Comparison of ENCODE assay signal across 8 cellular contexts in the genomic region with DNA sequence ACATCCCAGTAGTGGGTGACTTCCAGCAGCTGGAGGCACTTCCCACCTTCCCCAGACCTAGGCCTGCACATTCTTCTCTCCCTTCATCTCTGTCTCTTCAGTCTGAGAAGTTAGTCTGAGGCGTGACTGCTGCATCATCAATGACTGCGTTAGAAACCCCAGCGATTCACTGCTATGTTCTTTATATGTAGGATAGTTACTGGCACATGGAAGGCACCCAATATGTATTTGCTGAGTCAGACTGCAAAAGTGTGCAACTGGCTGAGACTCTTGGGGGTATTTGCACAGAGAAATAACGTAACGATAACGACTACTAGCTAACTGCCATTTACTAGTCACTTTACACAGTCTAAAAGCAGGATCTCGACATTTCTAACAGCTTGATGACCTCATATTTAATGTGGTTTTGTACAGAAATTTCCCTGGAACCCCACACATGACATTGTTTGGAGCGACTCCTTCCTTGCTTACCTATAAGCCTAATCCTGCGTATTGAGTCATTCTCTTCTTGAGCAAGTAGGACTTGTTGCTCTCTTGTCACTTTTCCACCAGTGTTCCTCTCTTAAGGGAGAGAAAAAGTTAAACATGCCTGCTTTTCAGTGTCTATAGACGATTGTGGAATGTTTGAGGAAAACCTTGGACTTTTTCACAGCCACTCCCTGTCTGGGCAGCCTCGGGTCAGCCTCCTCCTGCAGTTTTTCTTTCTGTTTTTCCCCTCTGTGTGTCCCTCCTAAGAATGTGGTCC. TPM values are rescaled to one million over a fixed set of nuclear protein-coding genes. Genes with fewer than 3 reads are reported as not detected.
DNase-seq lines count a peak whose midpoint lies in the region; ATAC-seq and TF ChIP-seq lines count a peak whose summit lies in the region.

No MANE protein-coding gene starts in this region.

- CTCF ChIA-PET in BJ (lab: Yijun Ruan, JAX), result interaction anchor here (1.2 to 1.9 kb wide), 2 partner anchors 10 to 19 kb away, joined by 3 to 11 read pairs; no protein-coding TSS in a partner anchor

- 78 to 82% methylated on average over 5 to 10 of the region's 11 CpGs for WGBS in mesodermal cell (ENCODE audit: insufficient coverage in 2 of 2), 2 experiments

- peak; percentile 42 for DNase-seq in BJ (ENCODE audit: low read depth)
- peak; percentile 9 for DNase-seq in MG63
- peak; percentile 25 to 63 for DNase-seq in cardiac fibroblast (ENCODE audit: low read depth in 2 of 2)
- no peak for DNase-seq in sciatic nerve (ENCODE audit: low spot score)
- no peak for DNase-seq in stimulated activated CD4-positive, alpha-beta T cell treated with anti-CD3 and anti-CD28 coated beads, Interleukin-12 subunit alpha, Interleukin-12 subunit beta, amount 100 ng/mL, for 4 hours
- no peak for DNase-seq in inferior parietal cortex (ENCODE audit: extremely low spot score)
- DNase-seq in SJCRH30, result no peak

- ATAC-seq in sciatic nerve, result no peak

- POLR2A ChIA-PET in BJ (lab: Charles Lee), result interaction anchor here (0.5 kb wide), 1 partner anchor 470 kb away, joined by 4 read pairs; no protein-coding TSS in a partner anchor

- TF ChIP-seq CTCF in BJ (IDR thresholded peaks at IDR 0.05; ENCODE audit: insufficient read depth, low read depth, low read length) (no peak), cardiac fibroblast (IDR thresholded peaks at IDR 0.05; ENCODE audit: low read depth, low read length) (no peak)

- H3K9me3 ChIP-seq in MG63 (no peaks in the 10 kb centered on the region), mesodermal cell (ENCODE audit: control insufficient read depth, low read length) (no peaks in the 10 kb centered on the region), SJCRH30 (replicated peaks) (no peaks in the 10 kb centered on the region)

- H3K27me3 ChIP-seq in BJ (ENCODE audit: control insufficient read depth, insufficient read depth, low read length) (no peaks in the 10 kb centered on the region), MG63 (no peaks in the 10 kb centered on the region), SJCRH30 (no peaks in the 10 kb centered on the region)

- H3K27ac ChIP-seq in mesodermal cell (ENCODE audit: low read depth, low read length, severe bottlenecking) (peak overlapping the region; percentile 72), SJCRH30 (no peak overlapping the region)

- H3K36me3 ChIP-seq in BJ (ENCODE audit: control insufficient read depth, insufficient read depth, low read length) (no peaks in the 10 kb centered on the region), MG63 (no peaks in the 10 kb centered on the region), mesodermal cell (ENCODE audit: control insufficient read depth, insufficient read depth, low read length) (no peaks in the 10 kb centered on the region), SJCRH30 (no peaks in the 10 kb centered on the region)

- H3K4me3 ChIP-seq in BJ (ENCODE audit: low read depth, low read length), result no peak overlapping the region
- no peak overlapping the region for H3K4me3 ChIP-seq in MG63
- H3K4me3 ChIP-seq in cardiac fibroblast (replicated peaks in 1 of 2; ENCODE audit: low read depth in 2 of 2, low read length in 2 of 2), result no peak overlapping the region
- no peak overlapping the region for H3K4me3 ChIP-seq in mesodermal cell (ENCODE audit: extremely low read depth, insufficient read depth, low read length, poor library complexity, severe bottlenecking)
- H3K4me3 ChIP-seq in SJCRH30, result no peak overlapping the region

- H3K4me1 ChIP-seq in mesodermal cell (ENCODE audit: control insufficient read depth, insufficient read depth, low read length, poor library complexity, severe bottlenecking) (peaks cover 20% of the 10 kb centered on the region), SJCRH30 (peaks cover 29% of the 10 kb centered on the region; the same call in 1 of the 2 replicates)

- intact Hi-C loops in sciatic nerve (cut with DNase I), result no loop called here

RNA-seq across cellular contexts. Expression of a gene that starts 45.5 kb away (rescaled TPM):
- polyA plus RNA-seq in BJ (2011; rRNA removed), result 0.78 and 1.9 TPM in 2 replicates
- polyA minus RNA-seq in BJ (2011; rRNA and poly(A)+ RNA removed), result 0.57 and 0.93 TPM in 2 replicates
- total RNA-seq in MG63 (2014; rRNA removed; shearing (Covaris generic); ENCODE audit: low replicate concordance), result 7.3 and 9.1 TPM in 2 replicates
- polyA plus RNA-seq in mesodermal cell (2013, experiment 1 of 2), result 4.3 TPM
- 4.5 TPM for polyA plus RNA-seq in mesodermal cell (2013, experiment 2 of 2)
- total RNA-seq in sciatic nerve, result 3.0 TPM
- 6.3 and 6.5 TPM in 2 replicates for total RNA-seq in SJCRH30 (2014; rRNA removed; shearing (Covaris generic))

RNA-seq across cellular contexts. Expression of a gene that starts 45.9 kb away (rescaled TPM):
- polyA plus RNA-seq in BJ (2011; rRNA removed), result 0.06 TPM in 1 of 2 replicates, not detected in the other
- polyA minus RNA-seq in BJ (2011; rRNA and poly(A)+ RNA removed), result not detected in 2 replicates
- not detected in 2 replicates for total RNA-seq in MG63 (2014; rRNA removed; shearing (Covaris generic); ENCODE audit: low replicate concordance)
- 1.2 TPM for polyA plus RNA-seq in mesodermal cell (2013, experiment 1 of 2)
- 0.20 TPM for polyA plus RNA-seq in mesodermal cell (2013, experiment 2 of 2)
- 0.09 TPM for total RNA-seq in sciatic nerve
- total RNA-seq in SJCRH30 (2014; rRNA removed; shearing (Covaris generic)), result not detected in 2 replicates

Comparison
In these comparisons a context has a peak if more than half of its experiments do, and no peak if none do; other contexts are left out.
1. DNase-seq: peak in BJ (single experiment), MG63 (single experiment) and cardiac fibroblast (2 of 2); none in sciatic nerve (single experiment), stimulated activated CD4-positive, alpha-beta T cell treated with anti-CD3 and anti-CD28 coated beads, Interleukin-12 subunit alpha, Interleukin-12 subunit beta, amount 100 ng/mL, for 4 hours (single experiment), inferior parietal cortex (single experiment) and SJCRH30 (0 of 2).